Comparison of ENCODE assay signal across 15 cellular contexts in the genomic region with DNA sequence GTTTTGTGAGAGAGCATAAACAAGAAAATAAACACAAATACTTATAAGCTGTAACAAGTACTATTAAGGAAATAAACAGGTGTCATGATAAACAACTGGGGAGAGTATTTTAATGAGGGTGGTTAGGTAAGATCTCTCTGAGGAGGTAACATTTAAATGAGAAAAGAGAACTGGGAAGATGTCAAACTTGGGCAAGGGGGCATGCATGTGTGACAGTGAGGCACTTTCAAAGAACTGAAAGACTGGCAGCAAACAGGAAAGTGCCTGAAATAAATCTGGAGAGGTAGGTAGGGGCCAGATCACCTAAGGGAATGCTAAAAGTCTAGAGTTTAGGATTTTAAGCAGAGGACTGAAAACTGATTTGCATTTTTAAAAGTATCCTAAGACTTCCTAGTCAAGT. TPM values are rescaled to one million over a fixed set of nuclear protein-coding genes. Genes with fewer than 3 reads are reported as not detected.
DNase-seq lines count a peak whose midpoint lies in the region; ATAC-seq and TF ChIP-seq lines count a peak whose summit lies in the region.
"Had no signal": no experiment of that assay in that cellular context is flagged by ENCODE, and none has a peak within 500 bp of the region (broad histone marks: within the 10 kb centered on the region; RNA-seq: fewer than 3 reads in every experiment).

No MANE protein-coding gene starts in this region.

- H2BK15ac ChIP-seq in mesenchymal stem cell (ENCODE audit: low read depth, poor library complexity, severe bottlenecking) = no peak overlapping the region

- peak overlapping the region; percentile 25 for H3K27ac ChIP-seq in CD4-positive, alpha-beta memory T cell (ENCODE audit: low read depth, low read length)
- H3K27ac ChIP-seq in GM23338 (ENCODE audit: low read depth) (peak overlapping the region; percentile 55), mesenchymal stem cell (ENCODE audit: low read length, poor library complexity, severe bottlenecking) (no peak overlapping the region)
- H3K27ac ChIP-seq: RWPE1 had no signal

- H3K27me3 ChIP-seq in CD4-positive, alpha-beta memory T cell (ENCODE audit: insufficient read depth, low read length) = no peaks in the 10 kb centered on the region
- H3K27me3 ChIP-seq in GM23338 (ENCODE audit: insufficient read depth) (no peaks in the 10 kb centered on the region), mesenchymal stem cell (ENCODE audit: control insufficient read depth in 1 of 2, insufficient read depth in 1 of 2, low read length in 2 of 2) (no peaks in the 10 kb centered on the region)
- H3K27me3 ChIP-seq: esophagus squamous epithelium, heart left ventricle had no signal

- ATAC-seq in GM23338 = peak; percentile 31; the same call in 2 of the 3 replicates
- ATAC-seq in WTC11 = no peak
- ATAC-seq: heart left ventricle, right cardiac atrium had no signal

- H3K27ac Mint-ChIP-seq in CD4-positive, alpha-beta memory T cell = peak overlapping the region; percentile 45 to 87 (median 79)
- peak overlapping the region; percentile 1; the same call in 1 of the 2 replicates for H3K27ac Mint-ChIP-seq in GM23338
- peak overlapping the region; percentile 54; the same call in 1 of the 2 replicates for H3K27ac Mint-ChIP-seq in WTC11

- H4K20me1 ChIP-seq in GM23338 (replicated peaks; ENCODE audit: insufficient read depth) = peaks cover 8% of the 10 kb centered on the region; the same call in 1 of the 2 replicates

- H3K14ac ChIP-seq in mesenchymal stem cell (ENCODE audit: low read length in 2 of 2) = no peak overlapping the region

- H3K4me2 ChIP-seq in GM23338 = peak overlapping the region; percentile 64
- H3K4me2 ChIP-seq in mesenchymal stem cell (ENCODE audit: low read length, poor library complexity, severe bottlenecking) = no peak overlapping the region

- H2BK120ac ChIP-seq in mesenchymal stem cell (ENCODE audit: low read depth, low read length) = no peak overlapping the region

- peak overlapping the region; percentile 3 to 78 (median 66) for H3K4me3 Mint-ChIP-seq in CD4-positive, alpha-beta memory T cell
- peak overlapping the region; percentile 25 for H3K4me3 Mint-ChIP-seq in GM23338
- no peak overlapping the region for H3K4me3 Mint-ChIP-seq in WTC11

- H3K4me3 ChIP-seq in CD4-positive, alpha-beta memory T cell (ENCODE audit: low read length in 2 of 2) = no peak overlapping the region
- H3K4me3 ChIP-seq in GM23338 = peak overlapping the region; percentile 22; the same call in 1 of the 2 replicates
- no peak overlapping the region for H3K4me3 ChIP-seq in mesenchymal stem cell (ENCODE audit: insufficient read depth in 1 of 2, low read depth in 1 of 2, low read length in 2 of 2)

- H3K9me3 Mint-ChIP-seq in CD4-positive, alpha-beta memory T cell = no peaks in the 10 kb centered on the region
- H3K9me3 Mint-ChIP-seq in GM23338 = no peaks in the 10 kb centered on the region
- no peaks in the 10 kb centered on the region for H3K9me3 Mint-ChIP-seq in WTC11
- H3K9me3 Mint-ChIP-seq: activated T-helper 2 cell treated with anti-CD3 and anti-CD28 coated beads, Interferon-gamma antibody, Interleukin-2, Interleukin-4, amounts not matched to agents 10 μg/mL and 5 μg/mL and 100 μg/mL, durations not matched to agents 14 hours and 24 hours and 36 hours had no signal

- intact Hi-C loops in CD4-positive, alpha-beta memory T cell (cut with micrococcal nuclease) = no loop called here

- peaks cover 53% of the 10 kb centered on the region for H3K79me2 ChIP-seq in GM23338 (replicated peaks; ENCODE audit: insufficient read depth)

- TF ChIP-seq CTCF in GM23338 (conservative IDR thresholded peaks at IDR 0.05; ENCODE audit: low read depth in 2 of 2) (no peak), WTC11 (IDR thresholded peaks at IDR 0.05) (no peak)

- no peak overlapping the region for H4K91ac ChIP-seq in mesenchymal stem cell (ENCODE audit: low read length)

- no peaks in the 10 kb centered on the region for H3K9me3 ChIP-seq in CD4-positive, alpha-beta memory T cell (ENCODE audit: control insufficient read depth in 1 of 2, low read length in 2 of 2)
- H3K9me3 ChIP-seq in mesenchymal stem cell (ENCODE audit: control insufficient read depth, low read length) = no peaks in the 10 kb centered on the region
- H3K9me3 ChIP-seq: esophagus squamous epithelium, heart left ventricle had no signal

- H4K8ac ChIP-seq in mesenchymal stem cell (ENCODE audit: low read length) = no peak overlapping the region

- in situ Hi-C loops in G401 (cut with HindIII; ENCODE audit: low sequenced_read_pairs) = no loop called here

- H3K18ac ChIP-seq in mesenchymal stem cell (ENCODE audit: low read depth in 1 of 2, low read length in 2 of 2) = no peak overlapping the region

- H3K9ac ChIP-seq in mesenchymal stem cell (ENCODE audit: low read length) = peak overlapping the region; percentile 80

- no peak overlapping the region for H2BK12ac ChIP-seq in mesenchymal stem cell (ENCODE audit: low read length in 2 of 2)

- no peak overlapping the region for H3K4ac ChIP-seq in mesenchymal stem cell (ENCODE audit: low read depth in 1 of 2, low read length in 2 of 2)

- peaks cover 34 to 47% (median 42%) of the 10 kb centered on the region in 4 donors for H3K4me1 Mint-ChIP-seq in CD4-positive, alpha-beta memory T cell
- H3K4me1 Mint-ChIP-seq in GM23338 (peaks cover 41% of the 10 kb centered on the region), WTC11 (peaks cover 43% of the 10 kb centered on the region)

- POLR2A ChIA-PET in CD4-positive, alpha-beta memory T cell (lab: Charles Lee; ENCODE audit: partially characterized antibody) = interaction anchor here (1.2 kb wide), 2 partner anchors 38 to 148 kb away, joined by 3 read pairs; a partner anchor contains a TSS
- POLR2A ChIA-PET in WTC11 (lab: Charles Lee) = no interaction called here

- H2AK5ac ChIP-seq in mesenchymal stem cell (ENCODE audit: low read length, severe bottlenecking) = no peak overlapping the region

- no peak for DNase-seq in CD4-positive, alpha-beta memory T cell
- DNase-seq in GM23338 (ENCODE audit: low spot score) (peak; percentile 25), WTC11 (ENCODE audit: low spot score) (no peak), mesenchymal stem cell (no peak), G401 (ENCODE audit: low spot score) (no peak), NCI-H1436 (lab: John Stamatoyannopoulos, UW) (no peak)
- DNase-seq in stimulated activated CD4-positive, alpha-beta T cell treated with anti-CD3 and anti-CD28 coated beads, Interleukin-2, amount 100 ng/mL, for 24 hours = no peak
- DNase-seq: C1 segment of cervical spinal cord, DND-41, esophagus squamous epithelium, heart left ventricle, NCI-H1105, right cardiac atrium had no signal

- peaks cover 5 to 8% of the 10 kb centered on the region in 2 donors for H3K36me3 Mint-ChIP-seq in CD4-positive, alpha-beta memory T cell
- H3K36me3 Mint-ChIP-seq in GM23338 (ENCODE audit: low read depth) = no peaks in the 10 kb centered on the region
- H3K36me3 Mint-ChIP-seq in WTC11 = 0 out of 2 replicates have a peak, but pooled peaks cover 4% of the 10 kb centered on the region

- H3F3A ChIP-seq in GM23338 (replicated peaks; ENCODE audit: low read depth) = 0 out of 2 replicates have a peak, but pooled peaks cover 3% of the 10 kb centered on the region

- peaks cover 47% of the 10 kb centered on the region for H3K4me1 ChIP-seq in CD4-positive, alpha-beta memory T cell (ENCODE audit: insufficient read depth, low read length)
- peaks cover 47% of the 10 kb centered on the region for H3K4me1 ChIP-seq in GM23338 (ENCODE audit: insufficient read depth)
- H3K4me1 ChIP-seq in mesenchymal stem cell (ENCODE audit: control insufficient read depth, insufficient read depth, low read depth, low read length) = no peaks in the 10 kb centered on the region

- H3K79me1 ChIP-seq in mesenchymal stem cell (replicated peaks; ENCODE audit: low read length, poor library complexity, severe bottlenecking) = peaks cover 13% of the 10 kb centered on the region

- H2BK5ac ChIP-seq in mesenchymal stem cell (ENCODE audit: low read depth, low read length, poor library complexity, severe bottlenecking) = no peak overlapping the region

- no peak overlapping the region for H2AFZ ChIP-seq in GM23338
- H2AFZ ChIP-seq in mesenchymal stem cell (ENCODE audit: low read depth, low read length) = no peak overlapping the region

- no peak overlapping the region for H3K23ac ChIP-seq in mesenchymal stem cell (ENCODE audit: low read length in 2 of 2)

- H3K9me2 ChIP-seq in GM23338 (ENCODE audit: insufficient read depth) = no peaks in the 10 kb centered on the region

- H3K27me3 Mint-ChIP-seq in CD4-positive, alpha-beta memory T cell = no peaks in the 10 kb centered on the region
- H3K27me3 Mint-ChIP-seq in GM23338 (ENCODE audit: insufficient read depth, low read depth, poor library complexity) (no peaks in the 10 kb centered on the region), WTC11 (ENCODE audit: low read depth) (no peaks in the 10 kb centered on the region)

- CTCF ChIA-PET in CD4-positive, alpha-beta memory T cell (lab: Charles Lee; ENCODE audit: partially characterized antibody) = interaction anchor here (0.7 to 2.9 kb wide), 5 partner anchors 9 to 276 kb away, joined by 3 to 11 read pairs (median 5); no protein-coding TSS in a partner anchor
- CTCF ChIA-PET in WTC11 (lab: Charles Lee) = interaction anchor here (0.6 to 1.4 kb wide), 5 partner anchors 18 to 298 kb away, joined by 3 to 6 read pairs (median 4); no protein-coding TSS in a partner anchor

- no peaks in the 10 kb centered on the region for H3K36me3 ChIP-seq in CD4-positive, alpha-beta memory T cell (ENCODE audit: insufficient read depth, low read length)
- H3K36me3 ChIP-seq in GM23338 (ENCODE audit: insufficient read depth) (no peaks in the 10 kb centered on the region; the same call in 1 of the 2 replicates), mesenchymal stem cell (ENCODE audit: control insufficient read depth in 1 of 2, insufficient read depth in 2 of 2, low read depth in 1 of 2, low read length in 2 of 2) (peaks cover 0 to 4% of the 10 kb centered on the region in 2 experiments)
- H3K36me3 ChIP-seq: heart left ventricle had no signal

RNA-seq across cellular contexts. Expression of a gene that starts 37.8 kb away (rescaled TPM):
- total RNA-seq in CD4-positive, alpha-beta memory T cell = 10 to 100 TPM; 38.0 to 38.5 TPM
- polyA plus RNA-seq in CD4-positive, alpha-beta memory T cell = 10 to 100 TPM; 56.3 to 61.8 TPM
- 61.0 and 96.8 TPM in 2 replicates for total RNA-seq in GM23338 (2014; rRNA removed; shearing (Covaris generic))
- polyA plus RNA-seq in GM23338 (2016; fragmentation: Nextera tagmentation; extraction: Ambion mirVana) = 93.5 and 102 TPM in 2 replicates
- 55.7 to 60.8 TPM (median 57.2 TPM) in 3 replicates for total RNA-seq in WTC11 (2021)
- 18.1 TPM for polyA plus RNA-seq in mesenchymal stem cell (2013, experiment 1 of 2)
- 19.1 TPM for polyA plus RNA-seq in mesenchymal stem cell (2013, experiment 2 of 2)
- total RNA-seq in G401 (2014; rRNA removed; shearing (Covaris generic)) = 74.3 and 107 TPM in 2 replicates

RNA-seq across cellular contexts. Expression of a gene that starts 37.9 kb away (rescaled TPM):
- total RNA-seq in CD4-positive, alpha-beta memory T cell = 10 to 100 TPM; 13.8 to 17.2 TPM
- 10 to 100 TPM; 18.5 to 18.9 TPM for polyA plus RNA-seq in CD4-positive, alpha-beta memory T cell
- 10.9 and 23.7 TPM in 2 replicates for total RNA-seq in GM23338 (2014; rRNA removed; shearing (Covaris generic))
- 17.9 and 24.2 TPM in 2 replicates for polyA plus RNA-seq in GM23338 (2016; fragmentation: Nextera tagmentation; extraction: Ambion mirVana)
- 19.3 to 21.5 TPM (median 20.9 TPM) in 3 replicates for total RNA-seq in WTC11 (2021)
- 8.6 TPM for polyA plus RNA-seq in mesenchymal stem cell (2013, experiment 1 of 2)
- 8.7 TPM for polyA plus RNA-seq in mesenchymal stem cell (2013, experiment 2 of 2)
- 12.2 and 15.1 TPM in 2 replicates for total RNA-seq in G401 (2014; rRNA removed; shearing (Covaris generic))

RNA-seq across cellular contexts. Expression of a gene that starts 54.1 kb away (rescaled TPM):
- 1 to 10 TPM in 1 of 2 experiments, under 1 TPM in 1; 0.64 to 1.0 TPM for total RNA-seq in CD4-positive, alpha-beta memory T cell
- under 1 TPM in 1 of 2 donors, not detected in 1; 0.42 TPM for polyA plus RNA-seq in CD4-positive, alpha-beta memory T cell
- 3.6 and 6.8 TPM in 2 replicates for total RNA-seq in GM23338 (2014; rRNA removed; shearing (Covaris generic))
- 7.8 and 8.6 TPM in 2 replicates for polyA plus RNA-seq in GM23338 (2016; fragmentation: Nextera tagmentation; extraction: Ambion mirVana)
- total RNA-seq in WTC11 (2021) = 3.9 to 6.1 TPM (median 3.9 TPM) in 3 replicates
- polyA plus RNA-seq in mesenchymal stem cell (2013, experiment 1 of 2) = 7.8 TPM
- 8.1 TPM for polyA plus RNA-seq in mesenchymal stem cell (2013, experiment 2 of 2)
- 7.7 and 10.2 TPM in 2 replicates for total RNA-seq in G401 (2014; rRNA removed; shearing (Covaris generic))

Comparison
In these comparisons a context has a peak if more than half of its experiments do, and no peak if none do; other contexts are left out.
1. H3K27ac Mint-ChIP-seq: peak in every context shown above with its lines; median percentile 79 in CD4-positive, alpha-beta memory T cell; 54 in WTC11; 1 in GM23338.